ENCODE assay signal across 29 cellular contexts in the genomic region with DNA sequence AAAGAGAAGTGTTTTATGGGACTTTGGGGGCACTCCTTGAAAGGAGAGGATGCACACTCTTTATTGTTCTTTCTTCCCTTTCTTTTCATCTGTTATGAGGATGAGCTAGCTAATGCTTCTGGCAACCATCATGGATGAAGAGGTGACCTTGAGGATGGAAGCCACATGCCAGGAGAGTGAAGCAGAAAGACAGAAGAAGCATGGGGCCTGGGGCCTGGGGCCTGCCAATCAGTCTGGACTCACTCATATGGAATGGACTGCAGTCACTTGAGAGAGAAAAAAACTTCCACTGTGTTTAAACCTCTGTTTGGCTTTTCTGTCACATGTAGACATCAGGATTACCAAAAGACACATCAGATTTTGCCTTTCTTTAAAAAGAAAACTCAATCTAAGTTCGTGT.
"Had no signal": no experiment of that assay in that cellular context is flagged by ENCODE, and none has a peak within 500 bp of the region (broad histone marks: within the 10 kb centered on the region; RNA-seq: fewer than 3 reads in every experiment).

No MANE protein-coding gene starts in this region.

- H3K4me3 Mint-ChIP-seq: effector memory CD8-positive, alpha-beta T cell; naive thymus-derived CD4-positive, alpha-beta T cell; nephron; stimulated activated naive CD8-positive, alpha-beta T cell treated with anti-CD3 and anti-CD28 coated beads, Interleukin-15, amount 100 ng/mL, for 72 hours had no signal

- ATAC-seq: effector memory CD8-positive, alpha-beta T cell; heart right ventricle; left lung; naive thymus-derived CD4-positive, alpha-beta T cell; right cardiac atrium; stimulated activated naive CD8-positive, alpha-beta T cell treated with anti-CD3 and anti-CD28 coated beads, Interleukin-15, amount 100 ng/mL, for 72 hours had no signal

- DNase-seq: cortex of kidney; effector memory CD8-positive, alpha-beta T cell; erythroblast; esophagus squamous epithelium; foreskin melanocyte; glutamatergic neuron; heart right ventricle; hippocampal formation; left cardiac atrium; left lung; mammary epithelial cell; mesendoderm; midbrain; naive thymus-derived CD4-positive, alpha-beta T cell; nucleus accumbens; right cardiac atrium; sigmoid colon; stimulated activated CD4-positive, alpha-beta T cell treated with anti-CD3 and anti-CD28 coated beads, Interleukin-15, amount 100 ng/mL, for 24 hours; stimulated activated CD4-positive, alpha-beta T cell treated with anti-CD3 and anti-CD28 coated beads, Interleukin-2, amount 100 ng/mL, for 48 hours; stimulated activated naive CD4-positive, alpha-beta T cell; stimulated activated naive CD8-positive, alpha-beta T cell treated with anti-CD3 and anti-CD28 coated beads, Interleukin-15, amount 100 ng/mL, for 72 hours; upper lobe of left lung had no signal

- H3K9me3 ChIP-seq: esophagus squamous epithelium, heart right ventricle, left lung, prostate gland, sigmoid colon, suprapubic skin, upper lobe of left lung had no signal

- H3K4me1 ChIP-seq: prostate gland had no signal

- FAIRE-seq: endometrium, islet of Langerhans, urothelium cell line had no signal

- H3K27me3 Mint-ChIP-seq: effector memory CD8-positive, alpha-beta T cell; naive thymus-derived CD4-positive, alpha-beta T cell; stimulated activated naive CD8-positive, alpha-beta T cell treated with anti-CD3 and anti-CD28 coated beads, Interleukin-15, amount 100 ng/mL, for 72 hours had no signal

- H3K36me3 ChIP-seq: left lung, prostate gland, sigmoid colon, upper lobe of left lung had no signal

- H3K9me3 Mint-ChIP-seq: effector memory CD8-positive, alpha-beta T cell; naive thymus-derived CD4-positive, alpha-beta T cell; nephron; stimulated activated naive CD8-positive, alpha-beta T cell treated with anti-CD3 and anti-CD28 coated beads, Interleukin-15, amount 100 ng/mL, for 72 hours had no signal

- H3K27ac Mint-ChIP-seq: effector memory CD8-positive, alpha-beta T cell; naive thymus-derived CD4-positive, alpha-beta T cell had no signal

- H3K27ac ChIP-seq: esophagus squamous epithelium, heart right ventricle, left lung, prostate gland, sigmoid colon, suprapubic skin, upper lobe of left lung had no signal

- H3K4me3 ChIP-seq: esophagus squamous epithelium, heart right ventricle, left lung, prostate gland, sigmoid colon, skin epidermis, suprapubic skin, upper lobe of left lung had no signal

- H3K27me3 ChIP-seq: esophagus squamous epithelium, heart right ventricle, left lung, sigmoid colon, suprapubic skin, upper lobe of left lung had no signal
